In genomic region chr6:97790926-97791590, GRCh38 we compare ENCODE assay signal across 18 cellular contexts.
DNase-seq lines count a peak whose midpoint lies in the region; ATAC-seq, FAIRE-seq and TF ChIP-seq lines count a peak whose summit lies in the region.
"Had no signal": no experiment of that assay in that cellular context is flagged by ENCODE, and none has a peak within 500 bp of the region (broad histone marks: within the 10 kb centered on the region; RNA-seq: fewer than 3 reads in every experiment).

No MANE protein-coding gene starts in this region.

- 89% methylated on average over 20 of the region's 20 CpGs; no CpG with 5 or more reads in 1 of the 2 experiments for WGBS in H1 (ENCODE audit: extremely low coverage in 1 of 2, insufficient coverage in 1 of 2, insufficient read length in 1 of 2, insufficient replicate concordance in 2 of 2, low coverage in 1 of 2, low lambda C conversion rate in 2 of 2, missing lambda C conversion rate in 1 of 2), 2 experiments
- 89 to 91% methylated on average over 20 of the region's 20 CpGs for WGBS in aorta, 2 donors
- WGBS in hepatocyte (ENCODE audit: low lambda C conversion rate, missing lambda C conversion rate) = 94% methylated on average over 20 of the region's 20 CpGs

- no peak overlapping the region for H3K4ac ChIP-seq in H1 (replicated peaks; ENCODE audit: insufficient read length, low read depth, low read length)

- DNase-seq in HT1080 (ENCODE audit: low read depth) = peak; percentile 2
- DNase-seq in H1 (ENCODE audit: low read depth in 1 of 2, low spot score in 2 of 2) = no peak
- DNase-seq in osteoblast (ENCODE audit: insufficient read length, low spot score, missing footprints) = peak; percentile 14
- DNase-seq in aorta = peak in 1 of 2 donors; percentile 73
- DNase-seq in hepatocyte (ENCODE audit: low spot score) = no peak
- no peak for DNase-seq in activated CD8-positive, alpha-beta memory T cell treated with anti-CD3 and anti-CD28 coated beads, Interleukin-2, amount 50 U/mL, for 4 hours
- DNase-seq: CD8-positive, alpha-beta T cell; COR-L47; DMS153; DMS79 treated with DMSO at 0.1 percent for 48 hours; EL had no signal

- no peaks in the 10 kb centered on the region for H4K20me1 ChIP-seq in H1 (replicated peaks in 1 of 2; ENCODE audit: control insufficient read depth in 1 of 2, insufficient read depth in 2 of 2, low read length in 2 of 2)
- no peaks in the 10 kb centered on the region for H4K20me1 ChIP-seq in osteoblast (ENCODE audit: insufficient read depth, low read length)
- H4K20me1 ChIP-seq in hepatocyte (ENCODE audit: insufficient read depth, poor library complexity, severe bottlenecking) = no peaks in the 10 kb centered on the region

- H3K36me3 ChIP-seq in H1 (ENCODE audit: control insufficient read depth in 2 of 4, insufficient read depth in 4 of 4, low read length in 3 of 4) (peaks cover 0 to 70% (median 22%) of the 10 kb centered on the region in 4 experiments; a peak in 6 of 8 replicates), osteoblast (ENCODE audit: insufficient read depth, low read length) (no peaks in the 10 kb centered on the region), aorta (ENCODE audit: control insufficient read depth in 1 of 2, insufficient read depth in 2 of 2, low read length in 1 of 2) (no peaks in the 10 kb centered on the region), hepatocyte (replicated peaks; ENCODE audit: insufficient read depth, low read depth) (no peaks in the 10 kb centered on the region)
- H3K36me3 ChIP-seq: HAP-1 had no signal

- H3K56ac ChIP-seq in H1 (replicated peaks; ENCODE audit: insufficient read length, low read depth, low read length) = no peak overlapping the region

- no peak for FAIRE-seq in H1 (lab: Jason Lieb, UNC)
- FAIRE-seq: A204.1, D721Med, G401.6, GM12891 had no signal

- H3K9ac ChIP-seq in H1 (replicated peaks in 1 of 4; ENCODE audit: extremely low read depth in 1 of 4, low read depth in 3 of 4, low read length in 3 of 4) = no peak overlapping the region

- no peak overlapping the region for H3K4me2 ChIP-seq in H1 (ENCODE audit: insufficient read depth in 1 of 2, low read depth in 2 of 2, low read length in 2 of 2)
- H3K4me2 ChIP-seq in osteoblast (ENCODE audit: insufficient read depth, low read length) = no peak overlapping the region
- H3K4me2 ChIP-seq in hepatocyte = no peak overlapping the region
- H3K4me2 ChIP-seq: GM23338 had no signal

- H3K27ac ChIP-seq in H1 (ENCODE audit: low read depth, low read length) (no peak overlapping the region), osteoblast (ENCODE audit: low read depth, low read length) (no peak overlapping the region), aorta (ENCODE audit: low read depth in 1 of 2, low read length in 2 of 2) (no peak overlapping the region), hepatocyte (no peak overlapping the region)

- peak overlapping the region; percentile 95; the same call in 1 of the 2 replicates for H2BK12ac ChIP-seq in H1 (ENCODE audit: low read depth, low read length)

- no peaks in the 10 kb centered on the region for H3K9me2 ChIP-seq in hepatocyte (replicated peaks; ENCODE audit: insufficient read depth)

- TF ChIP-seq RAD21 in H1 (IDR thresholded peaks at IDR 0.05 in 1 of 2, conservative IDR thresholded peaks at IDR 0.05 in 1 of 2; ENCODE audit: low read depth in 2 of 2, low read length in 2 of 2) = no peak

- H2BK120ac ChIP-seq in H1 (replicated peaks; ENCODE audit: low read depth, low read length) = no peak overlapping the region

- 0 out of 2 replicates have a peak overlapping the region, but pooled peaks have one; percentile 32 for H2AK5ac ChIP-seq in H1 (ENCODE audit: low read depth, low read length)

- peak overlapping the region; percentile 90; the same call in 1 of the 2 replicates for H2BK15ac ChIP-seq in H1 (ENCODE audit: low read length)

- H3K4me1 ChIP-seq in H1 (replicated peaks in 1 of 4; ENCODE audit: control insufficient read depth in 3 of 4, insufficient read depth in 4 of 4, low read length in 3 of 4) (no peaks in the 10 kb centered on the region), osteoblast (ENCODE audit: insufficient read depth, low read length) (no peaks in the 10 kb centered on the region), aorta (ENCODE audit: control insufficient read depth in 1 of 2, insufficient read depth in 2 of 2, low read length in 2 of 2) (no peaks in the 10 kb centered on the region), hepatocyte (ENCODE audit: insufficient read depth) (no peaks in the 10 kb centered on the region)
- H3K4me1 ChIP-seq: HAP-1 had no signal

- H4K91ac ChIP-seq in H1 (replicated peaks; ENCODE audit: insufficient read length, low read length) = peak overlapping the region; percentile 95

- peak overlapping the region; percentile 88; the same call in 1 of the 2 replicates for H2BK20ac ChIP-seq in H1 (ENCODE audit: low read length)

- no peak for TF ChIP-seq EP300 in H1 (IDR thresholded peaks at IDR 0.05; ENCODE audit: borderline replicate concordance in 1 of 2, low read depth in 2 of 2, low read length in 2 of 2)

- H3K79me2 ChIP-seq in H1 (ENCODE audit: control insufficient read depth in 1 of 2, insufficient read depth in 2 of 2, low read length in 2 of 2) (no peaks in the 10 kb centered on the region), osteoblast (ENCODE audit: insufficient read depth, low read length) (no peaks in the 10 kb centered on the region), hepatocyte (no peaks in the 10 kb centered on the region)

- H3K27me3 ChIP-seq in H1 (replicated peaks in 1 of 4; ENCODE audit: control insufficient read depth in 3 of 4, extremely low read depth in 1 of 4, insufficient read depth in 3 of 4, low read length in 3 of 4) (no peaks in the 10 kb centered on the region), osteoblast (ENCODE audit: insufficient read depth, low read length) (no peaks in the 10 kb centered on the region), aorta (ENCODE audit: control insufficient read depth in 1 of 2, insufficient read depth in 2 of 2, low read length in 1 of 2) (no peaks in the 10 kb centered on the region), hepatocyte (no peaks in the 10 kb centered on the region)

- H3K18ac ChIP-seq in H1 (ENCODE audit: extremely low read depth, low read length) = peak overlapping the region; percentile 66; the same call in 1 of the 2 replicates

- H3K79me1 ChIP-seq in H1 (ENCODE audit: low read depth, low read length) = no peaks in the 10 kb centered on the region

- ATAC-seq in aorta (ENCODE audit: low FRiP score) (peak; percentile 46), HG02610 (IDR thresholded peaks at IDR 0.05; ENCODE audit: unreplicated experiment) (no peak)
- ATAC-seq: CD8-positive, alpha-beta T cell; GM23338 had no signal

- intact Hi-C loops in aorta (cut with DNase I) = no loop called here

- H2AFZ ChIP-seq in H1 (ENCODE audit: low read length) (no peak overlapping the region), osteoblast (ENCODE audit: low read length) (no peak overlapping the region), hepatocyte (no peak overlapping the region)
- H2AFZ ChIP-seq: GM23338 had no signal

- H3K23me2 ChIP-seq in H1 (ENCODE audit: low read depth, low read length) = no peaks in the 10 kb centered on the region

- H2BK5ac ChIP-seq in H1 (ENCODE audit: low read depth, low read length) = peak overlapping the region; percentile 72; the same call in 1 of the 2 replicates

- H4K5ac ChIP-seq in H1 (ENCODE audit: insufficient read length, low read depth, low read length) = no peak overlapping the region

- H3K4me3 ChIP-seq in H1 (ENCODE audit: extremely low read depth in 1 of 4, insufficient read depth in 2 of 4, low read depth in 3 of 4, low read length in 4 of 4) (no peak overlapping the region), osteoblast (ENCODE audit: insufficient read depth, low read length) (no peak overlapping the region), aorta (ENCODE audit: low read length in 2 of 2) (no peak overlapping the region), hepatocyte (no peak overlapping the region)
- H3K4me3 ChIP-seq: GM23338, HAP-1 had no signal

- POLR2A ChIA-PET in H1 (lab: Charles Lee; ENCODE audit: partially characterized antibody) = no interaction called here

- peaks cover 31 to 38% of the 10 kb centered on the region in 2 experiments for H3K9me3 ChIP-seq in H1 (ENCODE audit: insufficient read depth in 2 of 2, low read depth in 1 of 2, low read length in 1 of 2)
- H3K9me3 ChIP-seq in osteoblast (ENCODE audit: low read depth, low read length) = no peaks in the 10 kb centered on the region
- no peaks in the 10 kb centered on the region for H3K9me3 ChIP-seq in aorta (ENCODE audit: control insufficient read depth, low read length)
- H3K9me3 ChIP-seq in hepatocyte (ENCODE audit: low read depth) = no peaks in the 10 kb centered on the region
- H3K9me3 ChIP-seq: HAP-1 had no signal

- H3K14ac ChIP-seq in H1 (ENCODE audit: insufficient read length) = no peak overlapping the region

- CTCF ChIA-PET in H1 (lab: Charles Lee; ENCODE audit: partially characterized antibody) = interaction anchor here (1.1 kb wide), 1 partner anchor 19 kb away, joined by 3 read pairs; no protein-coding TSS in a partner anchor

- TF ChIP-seq CTCF in H1 (IDR thresholded peaks at IDR 0.05; ENCODE audit: control extremely low read depth in 1 of 3, insufficient read depth in 1 of 3, low read depth in 1 of 3, low read length in 3 of 3) (no peak), osteoblast (IDR thresholded peaks at IDR 0.05; ENCODE audit: extremely low read depth, low read depth, low read length) (no peak), hepatocyte (IDR thresholded peaks at IDR 0.05; ENCODE audit: poor library complexity) (no peak)

- no peak for TF ChIP-seq POLR2A in H1 (IDR thresholded peaks at IDR 0.05; ENCODE audit: control extremely low read depth in 1 of 2, low read depth in 2 of 2, low read length in 2 of 2)

- H4K8ac ChIP-seq in H1 (ENCODE audit: extremely low read depth, insufficient read depth, low read length) = no peak overlapping the region; the same call in 1 of the 2 replicates

- no peak overlapping the region for H3K23ac ChIP-seq in H1 (ENCODE audit: insufficient read length)

TF ChIP-seq in H1, 55 proteins besides CTCF, POLR2A, EP300 and RAD21 (continues in another document):
- TF ChIP-seq MAFK (IDR thresholded peaks at IDR 0.05; ENCODE audit: low read depth, low read length) = no peak
- no peak for TF ChIP-seq GABPA (IDR thresholded peaks at IDR 0.05; ENCODE audit: borderline replicate concordance, insufficient read depth, low read length)
- no peak for TF ChIP-seq FOSL1 (IDR thresholded peaks at IDR 0.05; ENCODE audit: insufficient read depth, low read depth, low read length)
- TF ChIP-seq NANOG (IDR thresholded peaks at IDR 0.05; ENCODE audit: insufficient read depth, low read depth, low read length, poor library complexity, severe bottlenecking) = no peak
- TF ChIP-seq KDM5A (IDR thresholded peaks at IDR 0.05; ENCODE audit: low read length) = no peak
- TF ChIP-seq PHF8 (conservative IDR thresholded peaks at IDR 0.05; ENCODE audit: low read depth, low read length) = no peak
- no peak for TF ChIP-seq RBBP5 (IDR thresholded peaks at IDR 0.05; ENCODE audit: borderline replicate concordance, low read depth, low read length)
- TF ChIP-seq RFX5 (IDR thresholded peaks at IDR 0.05; ENCODE audit: borderline replicate concordance, low read depth, low read length) = no peak
- no peak for TF ChIP-seq KDM4A (IDR thresholded peaks at IDR 0.05; ENCODE audit: low read depth, low read length, severe bottlenecking)
- no peak for TF ChIP-seq CHD2 (IDR thresholded peaks at IDR 0.05; ENCODE audit: low read length)

Comparison
In these comparisons a context has a peak if more than half of its experiments do, and no peak if none do; other contexts are left out.
1. DNase-seq: peak in HT1080 (single experiment) and osteoblast (single experiment); none in H1 (0 of 2), hepatocyte (single experiment) and activated CD8-positive, alpha-beta memory T cell treated with anti-CD3 and anti-CD28 coated beads, Interleukin-2, amount 50 U/mL, for 4 hours (single experiment).